ENCODE assay signal across 1 cellular context in genomic region chr4:5158391-5158770, GRCh38.
TF ChIP-seq lines count a peak whose summit lies in the region.

No MANE protein-coding gene starts in this region.

TF ChIP-seq in WTC11, 78 proteins besides CTCF, POLR2A, EP300 and RAD21 (continued from another document):
- TF ChIP-seq MLX (CRISPR knock-in tag; IDR thresholded peaks at IDR 0.05) (no peak), NR1H2 (CRISPR knock-in tag; IDR thresholded peaks at IDR 0.05) (no peak), NFATC4 (CRISPR knock-in tag; IDR thresholded peaks at IDR 0.05) (no peak), HMGA2 (CRISPR knock-in tag; IDR thresholded peaks at IDR 0.05) (no peak), IRF2 (CRISPR knock-in tag; IDR thresholded peaks at IDR 0.05; ENCODE audit: borderline replicate concordance, low read depth) (no peak), GTF2I (CRISPR knock-in tag; conservative IDR thresholded peaks at IDR 0.05) (no peak), MYBL2 (CRISPR knock-in tag; IDR thresholded peaks at IDR 0.05) (no peak), ZNF121 (CRISPR knock-in tag; IDR thresholded peaks at IDR 0.05) (no peak), HMGXB4 (CRISPR knock-in tag; IDR thresholded peaks at IDR 0.05) (no peak), SOX15 (CRISPR knock-in tag; IDR thresholded peaks at IDR 0.05) (no peak), OVOL2 (CRISPR knock-in tag; IDR thresholded peaks at IDR 0.05; ENCODE audit: borderline replicate concordance) (no peak), PREB (CRISPR knock-in tag; IDR thresholded peaks at IDR 0.05; ENCODE audit: borderline replicate concordance) (no peak), ZNF317 (CRISPR knock-in tag; IDR thresholded peaks at IDR 0.05; ENCODE audit: borderline replicate concordance, low read depth) (no peak), FOXK1 (CRISPR knock-in tag; IDR thresholded peaks at IDR 0.05) (no peak), ZNF263 (CRISPR knock-in tag; IDR thresholded peaks at IDR 0.05; ENCODE audit: low read depth) (no peak)
